In the genomic region with DNA sequence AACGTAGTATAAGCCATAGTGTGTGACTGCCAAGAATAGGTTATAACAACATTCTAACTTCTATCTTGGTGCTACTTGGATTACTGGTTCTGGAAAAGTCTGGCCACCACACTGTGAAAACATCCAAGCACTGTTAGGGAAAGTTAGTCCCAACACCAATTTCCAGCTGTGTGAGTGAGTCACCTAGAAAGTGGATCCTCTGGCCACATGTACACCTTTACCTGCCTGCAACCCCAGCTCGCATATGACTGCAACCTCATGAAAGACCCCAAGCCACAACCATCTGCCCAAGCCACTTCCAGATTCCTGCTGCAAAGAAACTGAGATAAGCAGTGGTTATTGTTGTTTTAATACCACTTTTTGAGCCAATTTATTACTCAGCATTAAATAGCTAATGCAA, we compare ENCODE assay signal across 1 cellular context.
TF ChIP-seq lines count a peak whose summit lies in the region.

No MANE protein-coding gene starts in this region.

TF ChIP-seq in SK-N-SH treated with all-trans-retinoic acid at 6 μM for 48 hours, 23 proteins besides CTCF, POLR2A, EP300 and RAD21 (continued from another document):
- TF ChIP-seq, protein P1, sequence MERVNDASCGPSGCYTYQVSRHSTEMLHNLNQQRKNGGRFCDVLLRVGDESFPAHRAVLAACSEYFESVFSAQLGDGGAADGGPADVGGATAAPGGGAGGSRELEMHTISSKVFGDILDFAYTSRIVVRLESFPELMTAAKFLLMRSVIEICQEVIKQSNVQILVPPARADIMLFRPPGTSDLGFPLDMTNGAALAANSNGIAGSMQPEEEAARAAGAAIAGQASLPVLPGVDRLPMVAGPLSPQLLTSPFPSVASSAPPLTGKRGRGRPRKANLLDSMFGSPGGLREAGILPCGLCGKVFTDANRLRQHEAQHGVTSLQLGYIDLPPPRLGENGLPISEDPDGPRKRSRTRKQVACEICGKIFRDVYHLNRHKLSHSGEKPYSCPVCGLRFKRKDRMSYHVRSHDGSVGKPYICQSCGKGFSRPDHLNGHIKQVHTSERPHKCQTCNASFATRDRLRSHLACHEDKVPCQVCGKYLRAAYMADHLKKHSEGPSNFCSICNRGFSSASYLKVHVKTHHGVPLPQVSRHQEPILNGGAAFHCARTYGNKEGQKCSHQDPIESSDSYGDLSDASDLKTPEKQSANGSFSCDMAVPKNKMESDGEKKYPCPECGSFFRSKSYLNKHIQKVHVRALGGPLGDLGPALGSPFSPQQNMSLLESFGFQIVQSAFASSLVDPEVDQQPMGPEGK (CRISPR knock-in tag; IDR thresholded peaks at IDR 0.05; ENCODE audit: borderline replicate concordance), result no peak
- TF ChIP-seq ZFP3 (CRISPR knock-in tag; IDR thresholded peaks at IDR 0.05), result no peak
- no peak for TF ChIP-seq PPARA (CRISPR knock-in tag; IDR thresholded peaks at IDR 0.05; ENCODE audit: borderline replicate concordance)
- TF ChIP-seq ZNF70 (CRISPR knock-in tag; IDR thresholded peaks at IDR 0.05), result no peak
- no peak for TF ChIP-seq ZNF565 (CRISPR knock-in tag; conservative IDR thresholded peaks at IDR 0.05; ENCODE audit: low read depth)
